ENCODE assay signal across 25 cellular contexts in genomic region chr15:60576515-60576914, GRCh38.
A peak's percentile ranks its signal among the peaks of the same experiment; 100 is the strongest.
DNase-seq lines count a peak whose midpoint lies in the region; ATAC-seq, FAIRE-seq and TF ChIP-seq lines count a peak whose summit lies in the region.
"Had no signal": no experiment of that assay in that cellular context is flagged by ENCODE, and none has a peak within 500 bp of the region (broad histone marks: within the 10 kb centered on the region; RNA-seq: fewer than 3 reads in every experiment).

No MANE protein-coding gene starts in this region.

- CTCF ChIA-PET in activated naive CD4-positive, alpha-beta T cell treated with anti-CD3 and anti-CD28 coated beads for 36 hours (lab: Charles Lee): interaction anchor here (1.2 to 1.8 kb wide), 2 partner anchors 15 to 68 kb away, joined by 3 read pairs; no protein-coding TSS in a partner anchor

- TF ChIP-seq POLR2A in GM12892 (IDR thresholded peaks at IDR 0.05; ENCODE audit: low read depth, low read length): no peak

- H3K4me3 Mint-ChIP-seq in activated naive CD4-positive, alpha-beta T cell treated with anti-CD3 and anti-CD28 coated beads, Interleukin-2, amount 50 U/mL, for 24 hours: no peak overlapping the region
- H3K4me3 Mint-ChIP-seq in activated naive CD4-positive, alpha-beta T cell treated with anti-CD3 and anti-CD28 coated beads for 36 hours: no peak overlapping the region
- peak overlapping the region; percentile 89 for H3K4me3 Mint-ChIP-seq in activated T-helper 17 cell treated with anti-CD3 and anti-CD28 coated beads, Interleukin-2, amount 50 U/mL, for 72 hours
- H3K4me3 Mint-ChIP-seq in natural killer cell treated with Interleukin-12 subunit alpha and Interleukin-12 subunit beta and Interleukin-15 and Interleukin-18, amount 100 ng/mL, for 72 hours: peak overlapping the region; percentile 85
- H3K4me3 Mint-ChIP-seq: dendritic cell treated with granulocyte-macrophage colony-stimulating factor and Interleukin-4, amounts not matched to agents 40 ng/mL and 50 ng/mL, for 4 days; WTC11 had no signal

- peaks cover 5% of the 10 kb centered on the region for H3K36me3 Mint-ChIP-seq in activated naive CD4-positive, alpha-beta T cell treated with anti-CD3 and anti-CD28 coated beads, Interleukin-2, amount 50 U/mL, for 24 hours
- H3K36me3 Mint-ChIP-seq in activated naive CD4-positive, alpha-beta T cell treated with anti-CD3 and anti-CD28 coated beads for 36 hours (ENCODE audit: low read depth): peaks cover 10% of the 10 kb centered on the region
- H3K36me3 Mint-ChIP-seq in activated T-helper 17 cell treated with anti-CD3 and anti-CD28 coated beads, Interleukin-2, amount 50 U/mL, for 72 hours (ENCODE audit: low read depth): peaks cover 100% of the 10 kb centered on the region
- peaks cover 17% of the 10 kb centered on the region for H3K36me3 Mint-ChIP-seq in natural killer cell treated with Interleukin-12 subunit alpha and Interleukin-12 subunit beta and Interleukin-15 and Interleukin-18, amount 100 ng/mL, for 72 hours
- H3K36me3 Mint-ChIP-seq: WTC11 had no signal

- FAIRE-seq in GM12892 (lab: Jason Lieb, UNC): peak; percentile 61
- FAIRE-seq: astrocyte, kidney, small intestine had no signal

- intact Hi-C loops in activated naive CD4-positive, alpha-beta T cell treated with anti-CD3 and anti-CD28 coated beads for 36 hours (cut with micrococcal nuclease): no loop called here

- peaks cover 94% of the 10 kb centered on the region for H3K4me1 Mint-ChIP-seq in activated naive CD4-positive, alpha-beta T cell treated with anti-CD3 and anti-CD28 coated beads, Interleukin-2, amount 50 U/mL, for 24 hours
- peaks cover 92% of the 10 kb centered on the region for H3K4me1 Mint-ChIP-seq in activated naive CD4-positive, alpha-beta T cell treated with anti-CD3 and anti-CD28 coated beads for 36 hours (ENCODE audit: low read depth)
- peaks cover 65% of the 10 kb centered on the region for H3K4me1 Mint-ChIP-seq in activated T-helper 17 cell treated with anti-CD3 and anti-CD28 coated beads, Interleukin-2, amount 50 U/mL, for 72 hours
- H3K4me1 Mint-ChIP-seq in natural killer cell treated with Interleukin-12 subunit alpha and Interleukin-12 subunit beta and Interleukin-15 and Interleukin-18, amount 100 ng/mL, for 72 hours (ENCODE audit: low read depth in 2 of 2): peaks cover 74 to 84% of the 10 kb centered on the region in 2 donors

- no peak for TF ChIP-seq CTCF in foreskin fibroblast (IDR thresholded peaks at IDR 0.05; ENCODE audit: low read depth, low read length)

- H3K4me3 ChIP-seq in foreskin fibroblast (ENCODE audit: low read depth in 1 of 2, low read length in 2 of 2): no peak overlapping the region

- peak overlapping the region; percentile 18 for H3K27ac Mint-ChIP-seq in activated naive CD4-positive, alpha-beta T cell treated with anti-CD3 and anti-CD28 coated beads, Interleukin-2, amount 50 U/mL, for 24 hours
- H3K27ac Mint-ChIP-seq in activated naive CD4-positive, alpha-beta T cell treated with anti-CD3 and anti-CD28 coated beads for 36 hours: no peak overlapping the region
- peak overlapping the region; percentile 98 for H3K27ac Mint-ChIP-seq in activated T-helper 17 cell treated with anti-CD3 and anti-CD28 coated beads, Interleukin-2, amount 50 U/mL, for 72 hours
- peak overlapping the region; percentile 93 to 94 for H3K27ac Mint-ChIP-seq in natural killer cell treated with Interleukin-12 subunit alpha and Interleukin-12 subunit beta and Interleukin-15 and Interleukin-18, amount 100 ng/mL, for 72 hours
- H3K27ac Mint-ChIP-seq: dendritic cell treated with granulocyte-macrophage colony-stimulating factor and Interleukin-4, amounts not matched to agents 40 ng/mL and 50 ng/mL, for 4 days had no signal

- DNase-seq in activated naive CD4-positive, alpha-beta T cell treated with anti-CD3 and anti-CD28 coated beads for 36 hours: no peak
- DNase-seq in GM12892 (ENCODE audit: insufficient read length): no peak
- no peak for DNase-seq in natural killer cell treated with Interleukin-12 subunit alpha and Interleukin-12 subunit beta and Interleukin-15 and Interleukin-18, amount 100 ng/mL, for 72 hours (ENCODE audit: low spot score)
- no peak for DNase-seq in amygdala (lab: John Stamatoyannopoulos, UW)
- DNase-seq in foreskin fibroblast: no peak
- no peak for DNase-seq in retina
- DNase-seq: ACHN; activated naive CD4-positive, alpha-beta T cell treated with anti-CD3 and anti-CD28 coated beads, Interleukin-2, amount 50 U/mL, for 16 hours; Calu3; central memory CD4-positive, alpha-beta T cell; kidney; NCI-H1417; NCI-H2081 treated with DMSO at 0.1 percent for 48 hours; NCI-H345; NCI-H748 treated with DMSO at 0.1 percent for 48 hours; small intestine; stimulated activated CD4-positive, alpha-beta T cell treated with anti-CD3 and anti-CD28 coated beads, Interleukin-1b, Interleukin-23, amount 100 ng/mL, for 48 hours; substantia nigra; T1000 had no signal

- no peaks in the 10 kb centered on the region for H3K27me3 Mint-ChIP-seq in activated naive CD4-positive, alpha-beta T cell treated with anti-CD3 and anti-CD28 coated beads, Interleukin-2, amount 50 U/mL, for 24 hours
- H3K27me3 Mint-ChIP-seq in activated naive CD4-positive, alpha-beta T cell treated with anti-CD3 and anti-CD28 coated beads for 36 hours (ENCODE audit: low read depth): no peaks in the 10 kb centered on the region
- no peaks in the 10 kb centered on the region for H3K27me3 Mint-ChIP-seq in activated T-helper 17 cell treated with anti-CD3 and anti-CD28 coated beads, Interleukin-2, amount 50 U/mL, for 72 hours
- H3K27me3 Mint-ChIP-seq in natural killer cell treated with Interleukin-12 subunit alpha and Interleukin-12 subunit beta and Interleukin-15 and Interleukin-18, amount 100 ng/mL, for 72 hours: no peaks in the 10 kb centered on the region

- ATAC-seq in activated T-helper 17 cell treated with anti-CD3 and anti-CD28 coated beads, Interleukin-2, amount 50 U/mL, for 72 hours (replicated peaks): no peak
- ATAC-seq in natural killer cell treated with Interleukin-12 subunit alpha and Interleukin-12 subunit beta and Interleukin-15 and Interleukin-18, amount 100 ng/mL, for 72 hours: no peak

- no peaks in the 10 kb centered on the region for H3K9me3 Mint-ChIP-seq in activated naive CD4-positive, alpha-beta T cell treated with anti-CD3 and anti-CD28 coated beads, Interleukin-2, amount 50 U/mL, for 24 hours
- H3K9me3 Mint-ChIP-seq in activated naive CD4-positive, alpha-beta T cell treated with anti-CD3 and anti-CD28 coated beads for 36 hours: no peaks in the 10 kb centered on the region
- H3K9me3 Mint-ChIP-seq in activated T-helper 17 cell treated with anti-CD3 and anti-CD28 coated beads, Interleukin-2, amount 50 U/mL, for 72 hours: no peaks in the 10 kb centered on the region
- no peaks in the 10 kb centered on the region for H3K9me3 Mint-ChIP-seq in natural killer cell treated with Interleukin-12 subunit alpha and Interleukin-12 subunit beta and Interleukin-15 and Interleukin-18, amount 100 ng/mL, for 72 hours
- H3K9me3 Mint-ChIP-seq: dendritic cell treated with granulocyte-macrophage colony-stimulating factor and Interleukin-4, amounts not matched to agents 40 ng/mL and 50 ng/mL, for 4 days; HFFc6; WTC11 had no signal

Comparison
In these comparisons a context has a peak if more than half of its experiments do, and no peak if none do; other contexts are left out.
1. H3K4me3 Mint-ChIP-seq: peak in activated T-helper 17 cell treated with anti-CD3 and anti-CD28 coated beads, Interleukin-2, amount 50 U/mL, for 72 hours (single experiment) and natural killer cell treated with Interleukin-12 subunit alpha and Interleukin-12 subunit beta and Interleukin-15 and Interleukin-18, amount 100 ng/mL, for 72 hours (single experiment); none in activated naive CD4-positive, alpha-beta T cell treated with anti-CD3 and anti-CD28 coated beads, Interleukin-2, amount 50 U/mL, for 24 hours (single experiment) and activated naive CD4-positive, alpha-beta T cell treated with anti-CD3 and anti-CD28 coated beads for 36 hours (single experiment).